ENCODE assay signal across 14 cellular contexts in genomic region chr3:177746259-177747021, GRCh38.
A peak's percentile ranks its signal among the peaks of the same experiment; 100 is the strongest.
DNase-seq lines count a peak whose midpoint lies in the region; ATAC-seq and TF ChIP-seq lines count a peak whose summit lies in the region.
"Had no signal": no experiment of that assay in that cellular context is flagged by ENCODE, and none has a peak within 500 bp of the region (broad histone marks: within the 10 kb centered on the region; RNA-seq: fewer than 3 reads in every experiment).

No MANE protein-coding gene starts in this region.

- no peak for ATAC-seq in CD4-positive, CD25-positive, alpha-beta regulatory T cell (ENCODE audit: low read depth in 2 of 2)
- ATAC-seq in Panc1 (no peak), esophagus mucosa (peak; percentile 74)

- H3K27ac ChIP-seq in CD4-positive, CD25-positive, alpha-beta regulatory T cell (ENCODE audit: insufficient read depth, low read length, poor library complexity, severe bottlenecking): no peak overlapping the region
- H3K27ac ChIP-seq in Panc1 (ENCODE audit: low read length): peak overlapping the region; percentile 29; the same call in 1 of the 2 replicates
- H3K27ac ChIP-seq in neural cell (ENCODE audit: low read length): no peak overlapping the region
- H3K27ac ChIP-seq: KMS-11, RWPE1 had no signal

- BruUV-seq in Panc1 (replicated peaks; lab: Mats Ljungman, UMichigan): no TSS peak

- peaks cover 0 to 18% (median 7%) of the 10 kb centered on the region in 4 donors for H3K4me1 Mint-ChIP-seq in CD4-positive, CD25-positive, alpha-beta regulatory T cell

- peaks cover 4% of the 10 kb centered on the region for H3K4me1 ChIP-seq in CD4-positive, CD25-positive, alpha-beta regulatory T cell (ENCODE audit: control insufficient read depth, insufficient read depth, low read length, poor library complexity, severe bottlenecking)
- no peaks in the 10 kb centered on the region for H3K4me1 ChIP-seq in Panc1 (ENCODE audit: control insufficient read depth, insufficient read depth, low read length)

- no peak for TF ChIP-seq EP300 in neural cell (conservative IDR thresholded peaks at IDR 0.05; ENCODE audit: poor library complexity, severe bottlenecking)

- POLR2A ChIA-PET in Panc1 (lab: Charles Lee): no interaction called here

- H3K9me3 Mint-ChIP-seq in CD4-positive, CD25-positive, alpha-beta regulatory T cell: no peaks in the 10 kb centered on the region

- CTCF ChIA-PET in Panc1 (lab: Charles Lee): no interaction called here

- no peaks in the 10 kb centered on the region for H3K27me3 Mint-ChIP-seq in CD4-positive, CD25-positive, alpha-beta regulatory T cell

- DNase-seq in CD4-positive, CD25-positive, alpha-beta regulatory T cell: peak in 1 of 3 donors; percentile 1
- DNase-seq in Panc1 (ENCODE audit: low read depth, low spot score): no peak
- no peak for DNase-seq in kidney glomerular epithelial cell (lab: John Stamatoyannopoulos, UW)
- no peak for DNase-seq in NCI-H2081 (lab: John Stamatoyannopoulos, UW)
- DNase-seq in occipital lobe (lab: John Stamatoyannopoulos, UW): no peak
- no peak for DNase-seq in HCEC 1CT
- DNase-seq: activated CD4-positive, alpha-beta T cell treated with anti-CD3 and anti-CD28 coated beads, Interleukin-2, amount 50 U/mL, for 1 hour; NCI-H146; NCI-H774; nucleus accumbens had no signal

- no peak overlapping the region for H2AFZ ChIP-seq in neural cell (ENCODE audit: low read depth, low read length)

- H4K20me1 ChIP-seq in neural cell (ENCODE audit: insufficient read depth): no peaks in the 10 kb centered on the region

- no peak overlapping the region for H3K4me3 Mint-ChIP-seq in CD4-positive, CD25-positive, alpha-beta regulatory T cell

- H3K9me2 ChIP-seq in neural cell (ENCODE audit: insufficient read depth, low read length): no peaks in the 10 kb centered on the region

- H3K9me3 ChIP-seq in CD4-positive, CD25-positive, alpha-beta regulatory T cell (ENCODE audit: control insufficient read depth in 2 of 2, low read length in 2 of 2): no peaks in the 10 kb centered on the region
- H3K9me3 ChIP-seq in Panc1 (ENCODE audit: control insufficient read depth, insufficient read depth, low read depth, low read length): no peaks in the 10 kb centered on the region
- no peaks in the 10 kb centered on the region for H3K9me3 ChIP-seq in neural cell (ENCODE audit: low read length)

- peak overlapping the region in 2 of 3 donors; percentile 18 to 22 for H3K27ac Mint-ChIP-seq in CD4-positive, CD25-positive, alpha-beta regulatory T cell

- intact Hi-C loops in Panc1 (cut with micrococcal nuclease; ENCODE audit: unreplicated experiment): no loop called here

- H3K27me3 ChIP-seq in CD4-positive, CD25-positive, alpha-beta regulatory T cell (ENCODE audit: control insufficient read depth, insufficient read depth, low read length): no peaks in the 10 kb centered on the region
- no peaks in the 10 kb centered on the region for H3K27me3 ChIP-seq in Panc1 (ENCODE audit: control insufficient read depth, insufficient read depth, low read length)
- no peaks in the 10 kb centered on the region for H3K27me3 ChIP-seq in neural cell (ENCODE audit: insufficient read depth, low read depth, low read length)

- no peak overlapping the region for H3K4me3 ChIP-seq in CD4-positive, CD25-positive, alpha-beta regulatory T cell (ENCODE audit: low read depth, low read length)
- H3K4me3 ChIP-seq in Panc1 (ENCODE audit: low read depth in 2 of 2, low read length in 2 of 2) (no peak overlapping the region), neural cell (ENCODE audit: low read length) (no peak overlapping the region)

- TF ChIP-seq CTCF in Panc1 (IDR thresholded peaks at IDR 0.05) (no peak), neural cell (IDR thresholded peaks at IDR 0.05; ENCODE audit: poor library complexity, severe bottlenecking) (no peak)

- in situ Hi-C loops in Panc1 (cut with HindIII; ENCODE audit: low pct_unique_long_range_greater_than_20kb, low sequenced_read_pairs): no loop called here

- H3K4me2 ChIP-seq in neural cell (ENCODE audit: low read length): no peak overlapping the region
- H3K4me2 ChIP-seq: KMS-11 had no signal

- no peak for TF ChIP-seq RAD21 in neural cell (conservative IDR thresholded peaks at IDR 0.05)

- H3K9ac ChIP-seq in neural cell (ENCODE audit: low read length): no peak overlapping the region
- H3K9ac ChIP-seq: KMS-11 had no signal

- H3F3A ChIP-seq in neural cell (ENCODE audit: insufficient read depth, low read length, poor library complexity, severe bottlenecking): no peaks in the 10 kb centered on the region

- H3K36me3 ChIP-seq in CD4-positive, CD25-positive, alpha-beta regulatory T cell (ENCODE audit: control insufficient read depth, insufficient read depth, low read length): no peaks in the 10 kb centered on the region
- H3K36me3 ChIP-seq in Panc1 (ENCODE audit: control insufficient read depth, insufficient read depth, low read length): no peaks in the 10 kb centered on the region
- H3K36me3 ChIP-seq in neural cell (ENCODE audit: insufficient read depth, low read length): no peaks in the 10 kb centered on the region

- H3K36me3 Mint-ChIP-seq in CD4-positive, CD25-positive, alpha-beta regulatory T cell: no peaks in the 10 kb centered on the region

- no peaks in the 10 kb centered on the region for H3K79me2 ChIP-seq in neural cell (replicated peaks; ENCODE audit: insufficient read depth, low read length)

TF ChIP-seq in neural cell, 6 proteins besides CTCF, POLR2A, EP300 and RAD21:
- no peak for TF ChIP-seq EZH2 (IDR thresholded peaks at IDR 0.05; ENCODE audit: borderline replicate concordance, insufficient read depth, low read length, poor library complexity, severe bottlenecking)
- TF ChIP-seq MXI1 (conservative IDR thresholded peaks at IDR 0.05; ENCODE audit: poor library complexity, severe bottlenecking): no peak
- no peak for TF ChIP-seq TAF1 (IDR thresholded peaks at IDR 0.05; ENCODE audit: low read depth)
- no peak for TF ChIP-seq SMC3 (conservative IDR thresholded peaks at IDR 0.05; ENCODE audit: poor library complexity)
- peak; percentile 64 for TF ChIP-seq REST (IDR thresholded peaks at IDR 0.05; ENCODE audit: borderline replicate concordance)
TF ChIP-seq in neural cell: peak in this region for 1.
